1 cellular context compared by ENCODE assay signal in the genomic region with DNA sequence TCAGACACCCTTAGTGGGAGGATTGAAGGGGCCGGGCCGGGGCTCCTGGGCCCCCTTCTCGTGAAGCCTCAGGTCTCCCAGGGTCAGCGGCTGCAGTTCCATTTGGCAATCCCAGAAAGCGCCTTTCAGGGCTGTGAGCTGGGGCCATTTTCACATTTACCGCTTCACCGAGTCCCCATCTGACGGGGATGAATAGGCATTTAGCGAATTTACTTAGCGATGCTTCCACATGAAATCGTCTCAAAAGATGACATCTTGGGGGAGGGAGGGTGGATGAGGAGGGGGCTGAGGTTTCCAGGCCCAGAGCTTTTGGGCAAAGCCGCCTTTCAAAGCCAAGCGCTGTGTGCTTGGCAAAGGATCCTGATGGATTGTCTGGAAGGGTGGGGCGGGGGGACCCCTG.
TF ChIP-seq lines count a peak whose summit lies in the region.

No MANE protein-coding gene starts in this region.

TF ChIP-seq in H1, 55 proteins besides CTCF, POLR2A, EP300 and RAD21:
- TF ChIP-seq ASH2L (IDR thresholded peaks at IDR 0.05; ENCODE audit: low read length) (peak; percentile 34), JUN (IDR thresholded peaks at IDR 0.05; ENCODE audit: low read depth, low read length) (no peak)
TF ChIP-seq in H1: peak in this region for 1.
